ENCODE assay signal across 9 cellular contexts in genomic region chr14:91078095-91078737, GRCh38. TPM values are rescaled to one million over a fixed set of nuclear protein-coding genes. Genes with fewer than 3 reads are reported as not detected.
DNase-seq lines count a peak whose midpoint lies in the region; ATAC-seq and TF ChIP-seq lines count a peak whose summit lies in the region.
"Had no signal": no experiment of that assay in that cellular context is flagged by ENCODE, and none has a peak within 500 bp of the region (broad histone marks: within the 10 kb centered on the region; RNA-seq: fewer than 3 reads in every experiment).

No MANE protein-coding gene starts in this region.

- no peak overlapping the region for H3K23ac ChIP-seq in H9 (ENCODE audit: insufficient read length, low read depth, low read length)
- H3K23ac ChIP-seq in trophoblast cell (ENCODE audit: low read length): no peak overlapping the region

- no peak overlapping the region for H3K4me3 Mint-ChIP-seq in H9
- H3K4me3 Mint-ChIP-seq in activated CD4-positive, alpha-beta T cell treated with anti-CD3 and anti-CD28 coated beads for 36 hours: peak overlapping the region; percentile 23
- H3K4me3 Mint-ChIP-seq in naive thymus-derived CD8-positive, alpha-beta T cell: peak overlapping the region; percentile 41 to 83 (median 76)

- peaks cover 4 to 5% of the 10 kb centered on the region in 2 experiments for H3K4me1 Mint-ChIP-seq in H9
- peaks cover 30% of the 10 kb centered on the region for H3K4me1 Mint-ChIP-seq in activated CD4-positive, alpha-beta T cell treated with anti-CD3 and anti-CD28 coated beads for 36 hours
- peaks cover 23 to 33% (median 31%) of the 10 kb centered on the region in 4 donors for H3K4me1 Mint-ChIP-seq in naive thymus-derived CD8-positive, alpha-beta T cell

- no peaks in the 10 kb centered on the region for H3K23me2 ChIP-seq in H9 (ENCODE audit: insufficient read length, low read depth, low read length, poor library complexity, severe bottlenecking)

- no peak overlapping the region for H2BK120ac ChIP-seq in H9 (ENCODE audit: low read depth, low read length, poor library complexity, severe bottlenecking)
- no peak overlapping the region for H2BK120ac ChIP-seq in trophoblast cell (ENCODE audit: insufficient read depth, low read length, poor library complexity)

- H3K56ac ChIP-seq in H9 (ENCODE audit: insufficient read length, low read depth, low read length): no peak overlapping the region

- no peaks in the 10 kb centered on the region for H3K27me3 Mint-ChIP-seq in H9 (ENCODE audit: low read depth)
- peaks cover 5% of the 10 kb centered on the region for H3K27me3 Mint-ChIP-seq in activated CD4-positive, alpha-beta T cell treated with anti-CD3 and anti-CD28 coated beads for 36 hours
- peaks cover 0 to 9% (median 1%) of the 10 kb centered on the region in 5 donors for H3K27me3 Mint-ChIP-seq in naive thymus-derived CD8-positive, alpha-beta T cell

- H3K4me3 ChIP-seq in upper lobe of left lung: no peak overlapping the region
- no peak overlapping the region for H3K4me3 ChIP-seq in H7 (ENCODE audit: insufficient read depth, low read depth, low read length)
- H3K4me3 ChIP-seq in trophoblast cell (ENCODE audit: low read depth, low read length): no peak overlapping the region
- no peak overlapping the region for H3K4me3 ChIP-seq in sigmoid colon

- H3K27me3 ChIP-seq in H9 (ENCODE audit: insufficient read depth, low read length) (no peaks in the 10 kb centered on the region), upper lobe of left lung (no peaks in the 10 kb centered on the region), H7 (ENCODE audit: control insufficient read depth, insufficient read depth, low read length) (no peaks in the 10 kb centered on the region), trophoblast cell (ENCODE audit: insufficient read depth, low read length) (no peaks in the 10 kb centered on the region), sigmoid colon (no peaks in the 10 kb centered on the region)

- H2BK20ac ChIP-seq in H9 (ENCODE audit: low read depth, low read length, poor library complexity, severe bottlenecking): no peak overlapping the region

- H2BK12ac ChIP-seq in H9 (ENCODE audit: insufficient read length, low read depth, low read length) (no peak overlapping the region), trophoblast cell (ENCODE audit: low read length) (no peak overlapping the region)

- H2BK15ac ChIP-seq in H9 (ENCODE audit: low read depth, low read length): no peak overlapping the region

- POLR2A ChIA-PET in activated CD4-positive, alpha-beta T cell treated with anti-CD3 and anti-CD28 coated beads for 36 hours (lab: Charles Lee): interaction anchor here (0.6 to 1.1 kb wide), 3 partner anchors 17 to 108 kb away, joined by 3 to 5 read pairs (median 4); no protein-coding TSS in a partner anchor
- POLR2A ChIA-PET in naive thymus-derived CD8-positive, alpha-beta T cell (lab: Charles Lee): interaction anchor here (0.7 to 2.9 kb wide), 10 partner anchors 10 to 347 kb away, joined by 3 to 21 read pairs (median 3); partner anchors contain the start of genes DGLUCY and RPS6KA5

- no peak overlapping the region for H3K27ac Mint-ChIP-seq in H9
- peak overlapping the region; percentile 85 for H3K27ac Mint-ChIP-seq in activated CD4-positive, alpha-beta T cell treated with anti-CD3 and anti-CD28 coated beads for 36 hours
- H3K27ac Mint-ChIP-seq in naive thymus-derived CD8-positive, alpha-beta T cell: peak overlapping the region; percentile 58 to 94 (median 83)

- H4K91ac ChIP-seq in H9 (ENCODE audit: insufficient read length, low read depth, low read length) (no peak overlapping the region), trophoblast cell (ENCODE audit: low read depth, low read length) (no peak overlapping the region)

- H3K4me2 ChIP-seq in H9 (ENCODE audit: insufficient read depth, insufficient read length, low read length) (no peak overlapping the region), trophoblast cell (ENCODE audit: low read length) (no peak overlapping the region)

- no peaks in the 10 kb centered on the region for H3K36me3 ChIP-seq in upper lobe of left lung
- H3K36me3 ChIP-seq in H7 (replicated peaks; ENCODE audit: control insufficient read depth, insufficient read depth, low read length): no peaks in the 10 kb centered on the region
- no peaks in the 10 kb centered on the region for H3K36me3 ChIP-seq in trophoblast cell (ENCODE audit: control insufficient read depth in 1 of 2, insufficient read depth in 2 of 2, low read length in 2 of 2)
- no peaks in the 10 kb centered on the region for H3K36me3 ChIP-seq in sigmoid colon

- peak overlapping the region; percentile 33 for H2AFZ ChIP-seq in H9 (ENCODE audit: low read length)
- H2AFZ ChIP-seq in trophoblast cell (ENCODE audit: insufficient read depth, low read length, poor library complexity): no peak overlapping the region

- H4K5ac ChIP-seq in H9 (ENCODE audit: insufficient read length, low read depth, low read length): no peak overlapping the region

- H3K18ac ChIP-seq in H9 (ENCODE audit: insufficient read length, low read depth, low read length): no peak overlapping the region
- H3K18ac ChIP-seq in trophoblast cell (ENCODE audit: low read length): no peak overlapping the region

- no peaks in the 10 kb centered on the region; a peak in 1 of 7 replicates for H3K36me3 Mint-ChIP-seq in H9 (ENCODE audit: insufficient read depth in 1 of 3, low read depth in 3 of 3)
- H3K36me3 Mint-ChIP-seq in activated CD4-positive, alpha-beta T cell treated with anti-CD3 and anti-CD28 coated beads for 36 hours (ENCODE audit: low read depth): no peaks in the 10 kb centered on the region
- no peaks in the 10 kb centered on the region for H3K36me3 Mint-ChIP-seq in naive thymus-derived CD8-positive, alpha-beta T cell

- no peak for TF ChIP-seq CTCF in GM10266 (IDR thresholded peaks at IDR 0.05; ENCODE audit: control insufficient read depth, insufficient read depth, low read depth, missing control alignments)
- no peak for TF ChIP-seq CTCF in H9 (conservative IDR thresholded peaks at IDR 0.05)
- no peak for TF ChIP-seq CTCF in upper lobe of left lung (IDR thresholded peaks at IDR 0.05)
- TF ChIP-seq CTCF in sigmoid colon (IDR thresholded peaks at IDR 0.05): no peak

- ATAC-seq in activated CD4-positive, alpha-beta T cell treated with anti-CD3 and anti-CD28 coated beads for 36 hours: peak; percentile 97
- peak; percentile 99 to 100 for ATAC-seq in naive thymus-derived CD8-positive, alpha-beta T cell
- no peak for ATAC-seq in upper lobe of left lung (ENCODE audit: low FRiP score in 2 of 2)

- no peaks in the 10 kb centered on the region for H4K20me1 ChIP-seq in H9 (ENCODE audit: control insufficient read depth, insufficient read depth, insufficient read length)

- intact Hi-C loops in activated CD4-positive, alpha-beta T cell treated with anti-CD3 and anti-CD28 coated beads for 36 hours (cut with DNase I, micrococcal nuclease): loop anchor here (1.0 to 5.0 kb wide), 5 partner anchors 17 to 251 kb away; partner anchors contain the start of genes DGLUCY (in 1 of the 2) and RPS6KA5 (in 1 of the 2)
- intact Hi-C loops in sigmoid colon (cut with DNase I): no loop called here

- H3K4me1 ChIP-seq in H9 (ENCODE audit: insufficient read depth, low read length): no peaks in the 10 kb centered on the region
- no peaks in the 10 kb centered on the region for H3K4me1 ChIP-seq in upper lobe of left lung
- no peaks in the 10 kb centered on the region for H3K4me1 ChIP-seq in trophoblast cell (ENCODE audit: control insufficient read depth in 1 of 2, insufficient read depth in 2 of 2, low read length in 2 of 2)
- H3K4me1 ChIP-seq in sigmoid colon: no peaks in the 10 kb centered on the region

- H4K8ac ChIP-seq in H9 (replicated peaks; ENCODE audit: insufficient read length, low read depth, low read length) (no peak overlapping the region), trophoblast cell (ENCODE audit: low read depth, low read length) (no peak overlapping the region)

- no peak for TF ChIP-seq EP300 in upper lobe of left lung (IDR thresholded peaks at IDR 0.05)
- TF ChIP-seq EP300 in sigmoid colon (IDR thresholded peaks at IDR 0.05): no peak

- H3K4ac ChIP-seq in H9 (ENCODE audit: low read depth, low read length) (no peak overlapping the region), trophoblast cell (ENCODE audit: low read depth, low read length) (no peak overlapping the region)

- CTCF ChIA-PET in activated CD4-positive, alpha-beta T cell treated with anti-CD3 and anti-CD28 coated beads for 36 hours (lab: Charles Lee): interaction anchor here (0.6 to 2.1 kb wide), 5 partner anchors 9 to 361 kb away, joined by 3 to 7 read pairs (median 3); no protein-coding TSS in a partner anchor

- WGBS in H9 (ENCODE audit: extremely low coverage, insufficient read length, low lambda C conversion rate): no CpG with 5 or more reads among the region's 9 CpGs
- 89 to 90% methylated on average over 9 of the region's 9 CpGs for WGBS in upper lobe of left lung, 2 donors
- WGBS in trophoblast cell (ENCODE audit: extremely low coverage, insufficient coverage, insufficient read length): no CpG with 5 or more reads among the region's 9 CpGs
- 79 to 94% methylated on average over 9 of the region's 9 CpGs for WGBS in sigmoid colon, 2 donors

- H2AK5ac ChIP-seq in H9 (ENCODE audit: insufficient read length, low read length) (no peak overlapping the region), trophoblast cell (ENCODE audit: low read length) (no peak overlapping the region)

- DNase-seq in GM10266 (ENCODE audit: extremely low spot score): peak; percentile 39
- DNase-seq in H9: no peak
- DNase-seq in activated CD4-positive, alpha-beta T cell treated with anti-CD3 and anti-CD28 coated beads for 36 hours: peak; percentile 73
- peak in 8 of 10 donors; percentile 21 to 89 (median 70) for DNase-seq in naive thymus-derived CD8-positive, alpha-beta T cell
- DNase-seq in upper lobe of left lung: no peak
- no peak for DNase-seq in H7
- DNase-seq in trophoblast cell: no peak
- no peak for DNase-seq in sigmoid colon
- DNase-seq: DMS79 had no signal

- H3K9me3 ChIP-seq in H9 (ENCODE audit: control insufficient read depth, low read depth, low read length) (no peaks in the 10 kb centered on the region), upper lobe of left lung (no peaks in the 10 kb centered on the region), trophoblast cell (ENCODE audit: insufficient read depth, low read depth, low read length) (no peaks in the 10 kb centered on the region), sigmoid colon (no peaks in the 10 kb centered on the region)

- no peaks in the 10 kb centered on the region for H3K79me1 ChIP-seq in H9 (ENCODE audit: insufficient read depth, low read depth, low read length, poor library complexity, severe bottlenecking)
- no peaks in the 10 kb centered on the region for H3K79me1 ChIP-seq in trophoblast cell (ENCODE audit: low read length)

- no peak overlapping the region for H3K9ac ChIP-seq in H9 (ENCODE audit: extremely low read depth, insufficient read length, low read length)
- H3K9ac ChIP-seq in trophoblast cell (ENCODE audit: low read length): no peak overlapping the region

- no peak overlapping the region for H2BK5ac ChIP-seq in H9 (ENCODE audit: insufficient read length, low read length)
- H2BK5ac ChIP-seq in trophoblast cell (ENCODE audit: low read depth, low read length, poor library complexity): no peak overlapping the region

- H3K9me3 Mint-ChIP-seq in H9: no peaks in the 10 kb centered on the region
- no peaks in the 10 kb centered on the region for H3K9me3 Mint-ChIP-seq in activated CD4-positive, alpha-beta T cell treated with anti-CD3 and anti-CD28 coated beads for 36 hours (ENCODE audit: low read depth)
- H3K9me3 Mint-ChIP-seq in naive thymus-derived CD8-positive, alpha-beta T cell: no peaks in the 10 kb centered on the region

- TF ChIP-seq POLR2A in upper lobe of left lung (IDR thresholded peaks at IDR 0.05) (no peak), sigmoid colon (IDR thresholded peaks at IDR 0.05) (no peak)

- H4K12ac ChIP-seq in trophoblast cell (ENCODE audit: low read depth, low read length): no peak overlapping the region

- H3K27ac ChIP-seq in H9 (ENCODE audit: insufficient read length, low read depth, low read length) (no peak overlapping the region), upper lobe of left lung (no peak overlapping the region), trophoblast cell (ENCODE audit: low read depth, low read length) (no peak overlapping the region), sigmoid colon (no peak overlapping the region)

- H3K79me2 ChIP-seq in H9 (ENCODE audit: insufficient read depth, low read length): no peaks in the 10 kb centered on the region
- no peaks in the 10 kb centered on the region for H3K79me2 ChIP-seq in trophoblast cell (ENCODE audit: control insufficient read depth, insufficient read depth, low read length, poor library complexity)

- H3T11ph ChIP-seq in H9 (ENCODE audit: low read length): no peak overlapping the region

- H3K14ac ChIP-seq in H9 (ENCODE audit: insufficient read depth, low read length): no peak overlapping the region
- no peak overlapping the region for H3K14ac ChIP-seq in trophoblast cell (ENCODE audit: low read length)

RNA-seq across cellular contexts. Expression of gene RPS6KA5, which starts 17.8 kb away (rescaled TPM):
- total RNA-seq in H9 (2021) (3.7 and 3.8 TPM in 2 replicates), upper lobe of left lung (10 to 100 TPM in 3 of 6 donors, 1 to 10 TPM in 3; 4.3 to 17.8 (median 10.2) TPM), sigmoid colon (10 to 100 TPM; 18.2 to 36.4 (median 25.9) TPM)
- total RNA-seq in activated CD4-positive, alpha-beta T cell treated with anti-CD3 and anti-CD28 coated beads for 36 hours: 10 to 100 TPM; 11.9 to 13.8 TPM
- 10 to 100 TPM; 18.4 to 23.2 TPM for total RNA-seq in naive thymus-derived CD8-positive, alpha-beta T cell
- polyA plus RNA-seq in naive thymus-derived CD8-positive, alpha-beta T cell: 10 to 100 TPM; 12.3 to 14.5 (median 14.3) TPM
- total RNA-seq in H7 (2014; rRNA removed; shearing (Covaris generic)): 1.1 and 1.9 TPM in 2 replicates
- polyA plus RNA-seq in trophoblast cell (2013): 15.7 and 15.9 TPM in 2 replicates
- polyA plus RNA-seq in sigmoid colon: 1 to 10 TPM; 3.6 to 7.3 (median 6.2) TPM

RNA-seq across cellular contexts. Expression of gene DGLUCY, which starts 35.7 kb away (rescaled TPM):
- 24.8 and 29.6 TPM in 2 replicates for total RNA-seq in H9 (2021)
- total RNA-seq in activated CD4-positive, alpha-beta T cell treated with anti-CD3 and anti-CD28 coated beads for 36 hours: 10 to 100 TPM; 46.3 to 55.2 TPM
- 10 to 100 TPM; 83.5 to 83.9 TPM for total RNA-seq in naive thymus-derived CD8-positive, alpha-beta T cell
- polyA plus RNA-seq in naive thymus-derived CD8-positive, alpha-beta T cell: 10 to 100 TPM; 24.9 to 38.5 (median 28.5) TPM
- total RNA-seq in upper lobe of left lung: 100 to 1,000 TPM in 2 of 6 donors, 10 to 100 TPM in 4; 54.7 to 141 (median 80.3) TPM
- total RNA-seq in H7 (2014; rRNA removed; shearing (Covaris generic)): 20.3 and 28.0 TPM in 2 replicates
- 8.8 and 10.1 TPM in 2 replicates for polyA plus RNA-seq in trophoblast cell (2013)
- 10 to 100 TPM; 44.4 to 99.4 (median 68.0) TPM for total RNA-seq in sigmoid colon
- polyA plus RNA-seq in sigmoid colon: 10 to 100 TPM; 14.4 to 49.8 (median 16.2) TPM

Comparison
In these comparisons a context has a peak if more than half of its experiments do, and no peak if none do; other contexts are left out.
1. DNase-seq: peak in GM10266 (single experiment), activated CD4-positive, alpha-beta T cell treated with anti-CD3 and anti-CD28 coated beads for 36 hours (single experiment) and naive thymus-derived CD8-positive, alpha-beta T cell (8 of 10); none in H9 (single experiment), upper lobe of left lung (0 of 2), H7 (single experiment), trophoblast cell (0 of 2) and sigmoid colon (single experiment).
2. H3K27ac Mint-ChIP-seq: peak in activated CD4-positive, alpha-beta T cell treated with anti-CD3 and anti-CD28 coated beads for 36 hours (single experiment) and naive thymus-derived CD8-positive, alpha-beta T cell (10 of 10); none in H9 (0 of 3).
3. H3K4me3 Mint-ChIP-seq: peak in activated CD4-positive, alpha-beta T cell treated with anti-CD3 and anti-CD28 coated beads for 36 hours (single experiment) and naive thymus-derived CD8-positive, alpha-beta T cell (10 of 10); none in H9 (0 of 2).
4. ATAC-seq: peak in activated CD4-positive, alpha-beta T cell treated with anti-CD3 and anti-CD28 coated beads for 36 hours (single experiment) and naive thymus-derived CD8-positive, alpha-beta T cell (2 of 2); none in upper lobe of left lung (0 of 2).